ENCODE assay signal across 21 cellular contexts in the genomic region with DNA sequence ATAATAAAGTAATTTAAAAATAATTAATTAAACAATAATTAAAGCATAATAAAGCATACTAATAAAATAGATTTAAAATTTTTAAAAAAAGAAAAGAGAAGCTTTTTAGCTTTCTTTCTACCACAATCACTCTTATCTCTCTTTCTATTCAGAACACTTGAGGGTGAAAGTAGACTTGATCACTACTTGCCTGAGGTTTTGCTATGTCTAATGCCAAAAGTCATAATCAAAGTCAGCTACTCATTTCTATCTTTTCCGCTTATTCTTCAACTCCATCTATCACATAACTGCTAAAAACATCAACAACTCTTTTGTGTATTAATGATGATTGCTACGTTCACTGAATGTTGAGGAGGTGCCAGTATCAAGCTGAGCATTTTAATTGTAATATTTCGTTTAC.
"Had no signal": no experiment of that assay in that cellular context is flagged by ENCODE, and none has a peak within 500 bp of the region (broad histone marks: within the 10 kb centered on the region; RNA-seq: fewer than 3 reads in every experiment).

No MANE protein-coding gene starts in this region.

- H3K27me3 Mint-ChIP-seq: activated naive CD8-positive, alpha-beta T cell had no signal

- H3K9me3 Mint-ChIP-seq: immature natural killer cell; naive thymus-derived CD4-positive, alpha-beta T cell; neural progenitor cell had no signal

- H3K9ac ChIP-seq: neural progenitor cell had no signal

- H3K36me3 ChIP-seq: cardiac muscle cell, heart right ventricle, neural progenitor cell, ovary, stomach, upper lobe of left lung, WERI-Rb-1 had no signal

- ATAC-seq: activated CD8-positive, alpha-beta T cell treated with anti-CD3 and anti-CD28 coated beads, Interleukin-2, amount 10 ng/mL, durations not matched to agents 7 days and 5 days; esophagus mucosa; heart right ventricle; naive thymus-derived CD4-positive, alpha-beta T cell; psoas muscle; right cardiac atrium had no signal

- H3K4me1 ChIP-seq: upper lobe of left lung had no signal

- H3K27ac ChIP-seq: cardiac muscle cell, heart right ventricle, neural progenitor cell, ovary, psoas muscle, upper lobe of left lung, WERI-Rb-1 had no signal

- H3K27me3 ChIP-seq: cardiac muscle cell, heart right ventricle, neural progenitor cell, ovary, stomach, upper lobe of left lung had no signal

- H3K4me3 ChIP-seq: cardiac muscle cell, heart right ventricle, neural progenitor cell, ovary, psoas muscle, skin epidermis, stomach, upper lobe of left lung had no signal

- H3K9me3 ChIP-seq: heart right ventricle, ovary, psoas muscle, stomach, upper lobe of left lung had no signal

- H3K4me1 Mint-ChIP-seq: immature natural killer cell had no signal

- H3K4me3 Mint-ChIP-seq: activated CD4-positive, alpha-beta T cell treated with anti-CD3 and anti-CD28 coated beads, Interleukin-2, amount 10 ng/mL, durations not matched to agents 24 days and 14 days; activated CD8-positive, alpha-beta T cell treated with anti-CD3 and anti-CD28 coated beads, Interleukin-2, amount 10 ng/mL, durations not matched to agents 7 days and 5 days; activated naive CD8-positive, alpha-beta T cell; immature natural killer cell; naive thymus-derived CD4-positive, alpha-beta T cell; neural progenitor cell had no signal

- H3K36me3 Mint-ChIP-seq: activated naive CD8-positive, alpha-beta T cell; immature natural killer cell; naive thymus-derived CD4-positive, alpha-beta T cell; neural progenitor cell had no signal

- H3K27ac Mint-ChIP-seq: activated CD8-positive, alpha-beta T cell treated with anti-CD3 and anti-CD28 coated beads, Interleukin-2, amount 10 ng/mL, durations not matched to agents 7 days and 5 days; immature natural killer cell; naive thymus-derived CD4-positive, alpha-beta T cell; neural progenitor cell had no signal

- DNase-seq: activated CD4-positive, alpha-beta T cell treated with anti-CD3 and anti-CD28 coated beads, Interleukin-2, amount 10 ng/mL, durations not matched to agents 24 days and 14 days; activated CD8-positive, alpha-beta memory T cell treated with anti-CD3 and anti-CD28 coated beads, Interleukin-2, amount 50 U/mL, for 48 hours; activated CD8-positive, alpha-beta T cell treated with anti-CD3 and anti-CD28 coated beads, Interleukin-2, amount 10 ng/mL, durations not matched to agents 7 days and 5 days; amygdala; heart right ventricle; immature natural killer cell; mesenchymal stem cell; naive thymus-derived CD4-positive, alpha-beta T cell; ovary; psoas muscle; right cardiac atrium; stimulated activated CD4-positive, alpha-beta T cell treated with anti-CD3 and anti-CD28 coated beads, Interleukin-15, amount 100 ng/mL, for 24 hours; stimulated activated CD4-positive, alpha-beta T cell treated with anti-CD3 and anti-CD28 coated beads, Interleukin-2, amount 100 ng/mL, for 48 hours; stomach; upper lobe of left lung; WERI-Rb-1 had no signal
